8 cellular contexts compared by ENCODE assay signal in the genomic region with DNA sequence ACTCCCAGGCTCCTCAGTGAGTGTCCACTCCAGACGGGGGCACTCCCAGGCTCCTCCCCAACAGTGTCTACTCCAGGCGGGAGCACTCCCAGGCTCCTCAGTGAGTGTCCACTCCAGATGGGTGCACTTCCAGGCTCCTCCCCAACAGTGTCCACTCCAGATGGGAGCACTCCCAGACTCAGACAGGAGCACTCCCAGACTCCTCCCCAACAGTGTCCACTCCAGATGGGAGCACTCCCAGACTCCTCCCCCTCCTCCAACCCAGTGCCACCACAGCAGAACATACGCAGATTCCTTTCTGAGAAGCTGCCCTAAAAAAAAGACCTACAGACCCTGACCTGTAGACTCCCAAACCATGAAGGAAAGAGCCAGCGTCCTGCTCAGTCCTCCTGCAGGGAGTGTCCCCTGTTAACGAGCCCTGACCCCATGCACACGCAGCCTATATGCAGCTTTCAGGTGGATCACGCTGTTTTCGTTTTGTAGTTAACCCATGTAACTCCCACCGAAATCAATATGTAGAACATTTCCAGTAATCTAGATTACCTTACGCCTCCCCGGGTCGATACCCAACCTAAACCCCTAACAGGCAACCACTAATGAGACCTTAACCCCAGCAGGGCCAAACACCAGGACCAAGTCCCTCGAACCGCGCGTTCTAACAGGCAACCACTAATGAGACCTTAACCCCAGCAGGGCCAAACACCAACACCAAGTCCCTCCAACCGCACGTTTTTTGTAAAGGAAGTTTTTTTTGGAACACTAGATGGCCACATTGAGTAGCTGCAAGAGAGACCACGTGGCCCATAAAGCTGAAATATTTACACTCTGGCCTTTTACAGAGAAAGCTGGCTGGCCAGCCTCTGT. TPM values are rescaled to one million over a fixed set of nuclear protein-coding genes. Genes with fewer than 3 reads are reported as not detected.
DNase-seq lines count a peak whose midpoint lies in the region; ATAC-seq lines count a peak whose summit lies in the region.

No MANE protein-coding gene starts in this region.

- H3K36me3 Mint-ChIP-seq in activated T-cell treated with anti-CD3 and anti-CD28 coated beads, Interleukin-2, amount 50 U/mL, for 4 hours (ENCODE audit: insufficient read depth), result peaks cover 4% of the 10 kb centered on the region

- peaks cover 5% of the 10 kb centered on the region for H3K9me3 Mint-ChIP-seq in activated T-cell treated with anti-CD3 and anti-CD28 coated beads, Interleukin-2, amount 50 U/mL, for 4 hours

- DNase-seq in COLO668 (lab: John Stamatoyannopoulos, UW; ENCODE audit: unreplicated experiment) (peak; percentile 57), H4 (ENCODE audit: low spot score) (peak; percentile 64), NCI-H510A treated with DMSO at 0.1 percent for 48 hours (lab: John Stamatoyannopoulos, UW) (peak; percentile 87), glomerular visceral epithelial cell (ENCODE audit: extremely low spot score) (peak; percentile 54), renal cortical epithelial cell (ENCODE audit: low read depth) (peak; percentile 70)
- no peak for DNase-seq in activated T-cell treated with anti-CD3 and anti-CD28 coated beads, Interleukin-2, amount 50 U/mL, for 4 hours

- H3K27me3 Mint-ChIP-seq in activated T-cell treated with anti-CD3 and anti-CD28 coated beads, Interleukin-2, amount 50 U/mL, for 4 hours (ENCODE audit: low read depth), result no peaks in the 10 kb centered on the region

- H3K4me1 Mint-ChIP-seq in activated T-cell treated with anti-CD3 and anti-CD28 coated beads, Interleukin-2, amount 50 U/mL, for 4 hours (ENCODE audit: low read depth), result peaks cover 25% of the 10 kb centered on the region

- ATAC-seq in activated T-cell treated with anti-CD3 and anti-CD28 coated beads, Interleukin-2, amount 50 U/mL, for 4 hours, result peak; percentile 77
- ATAC-seq in GM21423 (IDR thresholded peaks at IDR 0.05; ENCODE audit: unreplicated experiment) (no peak), HG03565 (IDR thresholded peaks at IDR 0.05; ENCODE audit: unreplicated experiment) (no peak)

- H3K4me3 Mint-ChIP-seq in activated T-cell treated with anti-CD3 and anti-CD28 coated beads, Interleukin-2, amount 50 U/mL, for 4 hours, result no peak overlapping the region

RNA-seq across cellular contexts. Expression of gene PNPLA7, which starts 15.7 kb away (rescaled TPM):
- total RNA-seq in H4 (2014; rRNA removed; shearing (Covaris generic)), result 0.14 TPM in 1 of 2 replicates, not detected in the other
- total RNA-seq in activated T-cell treated with anti-CD3 and anti-CD28 coated beads, Interleukin-2, amount 50 U/mL, for 4 hours, result 1 to 10 TPM; 1.3 to 1.9 (median 1.8) TPM
- 1.2 TPM in 1 of 2 replicates, not detected in the other for total RNA-seq in renal cortical epithelial cell

RNA-seq across cellular contexts. Expression of gene MRPL41, which starts 17.2 kb away (rescaled TPM):
- 52.4 and 66.7 TPM in 2 replicates for total RNA-seq in H4 (2014; rRNA removed; shearing (Covaris generic))
- total RNA-seq in activated T-cell treated with anti-CD3 and anti-CD28 coated beads, Interleukin-2, amount 50 U/mL, for 4 hours, result 10 to 100 TPM; 81.6 to 99.0 (median 86.3) TPM
- 18.1 and 50.2 TPM in 2 replicates for total RNA-seq in renal cortical epithelial cell

RNA-seq across cellular contexts. Expression of gene DPH7, which starts 44.2 kb away (rescaled TPM):
- total RNA-seq in H4 (2014; rRNA removed; shearing (Covaris generic)), result 15.3 and 16.1 TPM in 2 replicates
- total RNA-seq in activated T-cell treated with anti-CD3 and anti-CD28 coated beads, Interleukin-2, amount 50 U/mL, for 4 hours, result 10 to 100 TPM; 34.1 to 37.7 (median 35.2) TPM
- 15.8 and 29.9 TPM in 2 replicates for total RNA-seq in renal cortical epithelial cell

RNA-seq across cellular contexts. Expression of gene ZMYND19, which starts 55.8 kb away (rescaled TPM):
- total RNA-seq in H4 (2014; rRNA removed; shearing (Covaris generic)), result 21.3 and 26.8 TPM in 2 replicates
- 100 to 1,000 TPM in 2 of 3 donors, 10 to 100 TPM in 1; 98.6 to 122 (median 106) TPM for total RNA-seq in activated T-cell treated with anti-CD3 and anti-CD28 coated beads, Interleukin-2, amount 50 U/mL, for 4 hours
- total RNA-seq in renal cortical epithelial cell, result 11.0 and 19.1 TPM in 2 replicates

Comparison
In these comparisons a context has a peak if more than half of its experiments do, and no peak if none do; other contexts are left out.
1. ATAC-seq: peak in activated T-cell treated with anti-CD3 and anti-CD28 coated beads, Interleukin-2, amount 50 U/mL, for 4 hours (2 of 2); none in GM21423 (single experiment) and HG03565 (single experiment).